17 cellular contexts compared by ENCODE assay signal in the genomic region with DNA sequence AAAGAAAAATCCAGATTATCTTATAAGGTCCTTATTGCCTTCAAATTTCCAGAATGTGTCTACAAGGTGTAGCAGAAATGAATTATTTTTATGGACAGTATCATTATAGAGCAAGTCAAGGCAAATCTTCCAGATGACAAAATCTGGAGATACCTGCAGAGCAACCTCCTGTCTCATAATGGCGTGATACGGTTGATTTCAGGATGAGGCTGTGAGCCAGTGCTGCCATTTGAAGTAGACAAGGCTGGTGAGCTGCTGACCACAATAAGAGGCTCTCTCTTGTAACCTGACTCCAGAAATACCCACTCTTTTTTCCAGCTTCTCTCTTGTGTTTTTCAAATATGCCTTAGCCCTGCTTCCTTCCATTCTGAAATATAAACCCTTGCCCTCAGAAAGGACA.
DNase-seq lines count a peak whose midpoint lies in the region; TF ChIP-seq lines count a peak whose summit lies in the region.
"Had no signal": no experiment of that assay in that cellular context is flagged by ENCODE, and none has a peak within 500 bp of the region (broad histone marks: within the 10 kb centered on the region; RNA-seq: fewer than 3 reads in every experiment).

No MANE protein-coding gene starts in this region.

- no peaks in the 10 kb centered on the region for H3F3A ChIP-seq in smooth muscle cell (ENCODE audit: low read depth)

- no peaks in the 10 kb centered on the region for H3K9me3 ChIP-seq in smooth muscle cell (replicated peaks; ENCODE audit: low read depth)
- H3K9me3 ChIP-seq: SK-N-SH had no signal

- no peak overlapping the region for H3K4me3 ChIP-seq in H7 (ENCODE audit: insufficient read depth, low read depth, low read length)
- H3K4me3 ChIP-seq in smooth muscle cell: no peak overlapping the region

- DNase-seq in H7 (peak; percentile 2), NCI-H510A (lab: John Stamatoyannopoulos, UW) (peak; percentile 25), cerebellum (ENCODE audit: low spot score) (peak; percentile 51), smooth muscle cell (lab: John Stamatoyannopoulos, UW; ENCODE audit: unreplicated experiment) (no peak), NCI-H1105 (lab: John Stamatoyannopoulos, UW) (no peak), HuH-7.5 (ENCODE audit: low spot score) (no peak)
- no peak for DNase-seq in stimulated activated naive CD4-positive, alpha-beta T cell treated with Interleukin-2 at 50 U/mL for 16 hours (lab: John Stamatoyannopoulos, UW)
- DNase-seq: CD4-positive, CD25-positive, alpha-beta regulatory T cell; GDM1; HCEC 1CT; NCI-H1105 treated with DMSO at 0.1 percent for 48 hours; NCI-H2081 treated with DMSO at 0.1 percent for 48 hours; NCI-H446 treated with DMSO at 0.1 percent for 48 hours; NCI-H774; NK-92 treated with Interleukin-12 subunit alpha and Interleukin-12 subunit beta, amount 100 ng/mL, for 24 hours; SIG-M5; SK-N-SH had no signal

- no peak overlapping the region for H3K4me2 ChIP-seq in smooth muscle cell
- H3K4me2 ChIP-seq: SK-N-SH had no signal

- H3K27me3 ChIP-seq in H7 (ENCODE audit: control insufficient read depth, insufficient read depth, low read length) (no peaks in the 10 kb centered on the region), smooth muscle cell (ENCODE audit: low read depth) (no peaks in the 10 kb centered on the region)

- no peak overlapping the region for H2AFZ ChIP-seq in smooth muscle cell (ENCODE audit: low read depth)

- H3K36me3 ChIP-seq in H7 (replicated peaks; ENCODE audit: control insufficient read depth, insufficient read depth, low read length) (no peaks in the 10 kb centered on the region), smooth muscle cell (ENCODE audit: low read depth) (no peaks in the 10 kb centered on the region)

- WGBS in smooth muscle cell (ENCODE audit: low lambda C conversion rate): 81% methylated on average over 2 of the region's 2 CpGs

- H3K4me1 ChIP-seq in smooth muscle cell (ENCODE audit: low read depth): no peaks in the 10 kb centered on the region

- no peak for TF ChIP-seq CTCF in smooth muscle cell (IDR thresholded peaks at IDR 0.05; ENCODE audit: borderline replicate concordance, insufficient read depth, poor library complexity, severe bottlenecking)

- H3K9ac ChIP-seq in smooth muscle cell (ENCODE audit: low read depth): no peak overlapping the region
- H3K9ac ChIP-seq: SK-N-SH had no signal

- no peaks in the 10 kb centered on the region for H4K20me1 ChIP-seq in smooth muscle cell (ENCODE audit: low read depth)

- peak overlapping the region; percentile 8 for H3K27ac ChIP-seq in smooth muscle cell (ENCODE audit: low read depth)

- H3K79me2 ChIP-seq in smooth muscle cell (ENCODE audit: low read depth): no peaks in the 10 kb centered on the region

Comparison
In these comparisons a context has a peak if more than half of its experiments do, and no peak if none do; other contexts are left out.
1. DNase-seq: peak in H7 (single experiment), NCI-H510A (single experiment) and cerebellum (single experiment); none in smooth muscle cell (single experiment), NCI-H1105 (single experiment), stimulated activated naive CD4-positive, alpha-beta T cell treated with Interleukin-2 at 50 U/mL for 16 hours (single experiment) and HuH-7.5 (single experiment).